ENCODE assay signal across 11 cellular contexts in genomic region chr5:134626369-134627014, GRCh38. TPM values are rescaled to one million over a fixed set of nuclear protein-coding genes. Genes with fewer than 3 reads are reported as not detected.
DNase-seq lines count a peak whose midpoint lies in the region; ATAC-seq and TF ChIP-seq lines count a peak whose summit lies in the region.
"Had no signal": no experiment of that assay in that cellular context is flagged by ENCODE, and none has a peak within 500 bp of the region (broad histone marks: within the 10 kb centered on the region; RNA-seq: fewer than 3 reads in every experiment).

No MANE protein-coding gene starts in this region.

- peaks cover 26% of the 10 kb centered on the region for H3K4me1 Mint-ChIP-seq in T-helper 17 cell

- intact Hi-C loops in sciatic nerve (cut with DNase I), result no loop called here

- H3K4me3 Mint-ChIP-seq in T-helper 17 cell, result no peak overlapping the region

- TF ChIP-seq CTCF in HEK293 (tag by site-specific recombination; IDR thresholded peaks at IDR 0.05) (no peak), fibroblast of pulmonary artery (IDR thresholded peaks at IDR 0.05; ENCODE audit: low read length, missing control alignments) (no peak)

- H3K4me3 ChIP-seq in HEK293 (ENCODE audit: low read depth, low read length) (no peak overlapping the region), fibroblast of pulmonary artery (replicated peaks; ENCODE audit: low read depth, low read length) (no peak overlapping the region)
- H3K4me3 ChIP-seq: testis had no signal

- peak overlapping the region; percentile 49 for H3K27ac Mint-ChIP-seq in T-helper 17 cell

- no peak for DNase-seq in T-helper 17 cell
- peak; percentile 87 for DNase-seq in fibroblast of pulmonary artery (ENCODE audit: low read depth)
- DNase-seq in sciatic nerve (ENCODE audit: low spot score), result no peak
- no peak for DNase-seq in KG1 (lab: John Stamatoyannopoulos, UW)
- DNase-seq in activated CD4-positive, CD25-positive, alpha-beta regulatory T cell (lab: John Stamatoyannopoulos, UW), result no peak
- DNase-seq in RKO (ENCODE audit: low spot score), result no peak
- DNase-seq: NCI-H1930, SK-N-SH, testis had no signal

- H3K27me3 Mint-ChIP-seq in T-helper 17 cell, result no peaks in the 10 kb centered on the region

- ATAC-seq in T-helper 17 cell (peak; percentile 30), sciatic nerve (peak; percentile 45), HG03442 (IDR thresholded peaks at IDR 0.05; ENCODE audit: unreplicated experiment) (no peak)

- peaks cover 5% of the 10 kb centered on the region; the same call in 1 of the 2 replicates for H3K4me1 ChIP-seq in HEK293 (ENCODE audit: control insufficient read depth, insufficient read depth, low read length)
- H3K4me1 ChIP-seq: testis had no signal

- POLR2A ChIA-PET in HEK293 (lab: Yijun Ruan, JAX), result no interaction called here

- CTCF ChIA-PET in HEK293 (lab: Yijun Ruan, JAX), result no interaction called here

- no peak overlapping the region for H3K27ac ChIP-seq in HEK293 (ENCODE audit: extremely low read depth, low read depth, low read length)
- H3K27ac ChIP-seq: testis had no signal

- H3K36me3 Mint-ChIP-seq in T-helper 17 cell (ENCODE audit: low read depth), result peaks cover 5% of the 10 kb centered on the region

- H3K36me3 ChIP-seq in HEK293 (ENCODE audit: control insufficient read depth in 2 of 2, insufficient read depth in 1 of 2, low read length in 2 of 2), result peaks cover 17 to 24% of the 10 kb centered on the region in 2 experiments

- no peaks in the 10 kb centered on the region for H3K9me3 ChIP-seq in HEK293 (ENCODE audit: control insufficient read depth, insufficient read depth, low read depth, low read length)
- H3K9me3 ChIP-seq in T-helper 17 cell (ENCODE audit: control insufficient read depth, low read length, poor library complexity, severe bottlenecking), result no peaks in the 10 kb centered on the region
- H3K9me3 ChIP-seq: SK-N-SH, testis had no signal

TF ChIP-seq in HEK293, 187 proteins besides CTCF, POLR2A, EP300 and RAD21 (continues in another document):
- TF ChIP-seq EGR2 (tag by site-specific recombination; IDR thresholded peaks at IDR 0.05; ENCODE audit: low read depth) (no peak), ZNF670 (tag by site-specific recombination; IDR thresholded peaks at IDR 0.05; ENCODE audit: low read depth) (no peak), ZNF174 (tag by site-specific recombination; IDR thresholded peaks at IDR 0.05) (no peak), SP2 (tag by site-specific recombination; IDR thresholded peaks at IDR 0.05) (0 out of 2 replicates have a peak, but pooled peaks have one; percentile 18), KLF10 (tag by site-specific recombination; IDR thresholded peaks at IDR 0.05) (no peak), ZSCAN23 (tag by site-specific recombination; IDR thresholded peaks at IDR 0.05) (peak; percentile 69; the same call in 1 of the 2 replicates), ZNF843 (tag by site-specific recombination; IDR thresholded peaks at IDR 0.05) (peak; percentile 65), ZNF548 (tag by site-specific recombination; IDR thresholded peaks at IDR 0.05) (no peak), ZNF423 (tag by site-specific recombination; IDR thresholded peaks at IDR 0.05) (no peak), ZNF629 (tag by site-specific recombination; IDR thresholded peaks at IDR 0.05) (peak; percentile 67; the same call in 1 of the 2 replicates), ZNF138 (tag by site-specific recombination; IDR thresholded peaks at IDR 0.05; ENCODE audit: borderline replicate concordance) (no peak), SP7 (tag by site-specific recombination; IDR thresholded peaks at IDR 0.05) (peak; percentile 42; the same call in 1 of the 2 replicates), ZNF544 (tag by site-specific recombination; IDR thresholded peaks at IDR 0.05) (no peak), ZNF600 (tag by site-specific recombination; IDR thresholded peaks at IDR 0.05) (peak; percentile 76), ZNF792 (tag by site-specific recombination; IDR thresholded peaks at IDR 0.05) (no peak), GLIS1 (tag by site-specific recombination; IDR thresholded peaks at IDR 0.05) (no peak), ZNF624 (tag by site-specific recombination; IDR thresholded peaks at IDR 0.05) (no peak), ZNF133 (tag by site-specific recombination; IDR thresholded peaks at IDR 0.05) (no peak), ZBTB17 (tag by site-specific recombination; IDR thresholded peaks at IDR 0.05) (peak; percentile 68), KLF7 (tag by site-specific recombination; IDR thresholded peaks at IDR 0.05; ENCODE audit: borderline replicate concordance) (no peak)
- TF ChIP-seq, protein P1, sequence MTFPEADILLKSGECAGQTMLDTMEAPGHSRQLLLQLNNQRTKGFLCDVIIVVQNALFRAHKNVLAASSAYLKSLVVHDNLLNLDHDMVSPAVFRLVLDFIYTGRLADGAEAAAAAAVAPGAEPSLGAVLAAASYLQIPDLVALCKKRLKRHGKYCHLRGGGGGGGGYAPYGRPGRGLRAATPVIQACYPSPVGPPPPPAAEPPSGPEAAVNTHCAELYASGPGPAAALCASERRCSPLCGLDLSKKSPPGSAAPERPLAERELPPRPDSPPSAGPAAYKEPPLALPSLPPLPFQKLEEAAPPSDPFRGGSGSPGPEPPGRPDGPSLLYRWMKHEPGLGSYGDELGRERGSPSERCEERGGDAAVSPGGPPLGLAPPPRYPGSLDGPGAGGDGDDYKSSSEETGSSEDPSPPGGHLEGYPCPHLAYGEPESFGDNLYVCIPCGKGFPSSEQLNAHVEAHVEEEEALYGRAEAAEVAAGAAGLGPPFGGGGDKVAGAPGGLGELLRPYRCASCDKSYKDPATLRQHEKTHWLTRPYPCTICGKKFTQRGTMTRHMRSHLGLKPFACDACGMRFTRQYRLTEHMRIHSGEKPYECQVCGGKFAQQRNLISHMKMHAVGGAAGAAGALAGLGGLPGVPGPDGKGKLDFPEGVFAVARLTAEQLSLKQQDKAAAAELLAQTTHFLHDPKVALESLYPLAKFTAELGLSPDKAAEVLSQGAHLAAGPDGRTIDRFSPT (tag by site-specific recombination; IDR thresholded peaks at IDR 0.05), result 0 out of 2 replicates have a peak, but pooled peaks have one; percentile 55
- TF ChIP-seq, protein P2, sequence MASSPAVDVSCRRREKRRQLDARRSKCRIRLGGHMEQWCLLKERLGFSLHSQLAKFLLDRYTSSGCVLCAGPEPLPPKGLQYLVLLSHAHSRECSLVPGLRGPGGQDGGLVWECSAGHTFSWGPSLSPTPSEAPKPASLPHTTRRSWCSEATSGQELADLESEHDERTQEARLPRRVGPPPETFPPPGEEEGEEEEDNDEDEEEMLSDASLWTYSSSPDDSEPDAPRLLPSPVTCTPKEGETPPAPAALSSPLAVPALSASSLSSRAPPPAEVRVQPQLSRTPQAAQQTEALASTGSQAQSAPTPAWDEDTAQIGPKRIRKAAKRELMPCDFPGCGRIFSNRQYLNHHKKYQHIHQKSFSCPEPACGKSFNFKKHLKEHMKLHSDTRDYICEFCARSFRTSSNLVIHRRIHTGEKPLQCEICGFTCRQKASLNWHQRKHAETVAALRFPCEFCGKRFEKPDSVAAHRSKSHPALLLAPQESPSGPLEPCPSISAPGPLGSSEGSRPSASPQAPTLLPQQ (tag by site-specific recombination; IDR thresholded peaks at IDR 0.05), result no peak
- TF ChIP-seq, protein P3, sequence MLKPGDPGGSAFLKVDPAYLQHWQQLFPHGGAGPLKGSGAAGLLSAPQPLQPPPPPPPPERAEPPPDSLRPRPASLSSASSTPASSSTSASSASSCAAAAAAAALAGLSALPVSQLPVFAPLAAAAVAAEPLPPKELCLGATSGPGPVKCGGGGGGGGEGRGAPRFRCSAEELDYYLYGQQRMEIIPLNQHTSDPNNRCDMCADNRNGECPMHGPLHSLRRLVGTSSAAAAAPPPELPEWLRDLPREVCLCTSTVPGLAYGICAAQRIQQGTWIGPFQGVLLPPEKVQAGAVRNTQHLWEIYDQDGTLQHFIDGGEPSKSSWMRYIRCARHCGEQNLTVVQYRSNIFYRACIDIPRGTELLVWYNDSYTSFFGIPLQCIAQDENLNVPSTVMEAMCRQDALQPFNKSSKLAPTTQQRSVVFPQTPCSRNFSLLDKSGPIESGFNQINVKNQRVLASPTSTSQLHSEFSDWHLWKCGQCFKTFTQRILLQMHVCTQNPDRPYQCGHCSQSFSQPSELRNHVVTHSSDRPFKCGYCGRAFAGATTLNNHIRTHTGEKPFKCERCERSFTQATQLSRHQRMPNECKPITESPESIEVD (tag by site-specific recombination; IDR thresholded peaks at IDR 0.05), result peak; percentile 91
- TF ChIP-seq, protein P4, sequence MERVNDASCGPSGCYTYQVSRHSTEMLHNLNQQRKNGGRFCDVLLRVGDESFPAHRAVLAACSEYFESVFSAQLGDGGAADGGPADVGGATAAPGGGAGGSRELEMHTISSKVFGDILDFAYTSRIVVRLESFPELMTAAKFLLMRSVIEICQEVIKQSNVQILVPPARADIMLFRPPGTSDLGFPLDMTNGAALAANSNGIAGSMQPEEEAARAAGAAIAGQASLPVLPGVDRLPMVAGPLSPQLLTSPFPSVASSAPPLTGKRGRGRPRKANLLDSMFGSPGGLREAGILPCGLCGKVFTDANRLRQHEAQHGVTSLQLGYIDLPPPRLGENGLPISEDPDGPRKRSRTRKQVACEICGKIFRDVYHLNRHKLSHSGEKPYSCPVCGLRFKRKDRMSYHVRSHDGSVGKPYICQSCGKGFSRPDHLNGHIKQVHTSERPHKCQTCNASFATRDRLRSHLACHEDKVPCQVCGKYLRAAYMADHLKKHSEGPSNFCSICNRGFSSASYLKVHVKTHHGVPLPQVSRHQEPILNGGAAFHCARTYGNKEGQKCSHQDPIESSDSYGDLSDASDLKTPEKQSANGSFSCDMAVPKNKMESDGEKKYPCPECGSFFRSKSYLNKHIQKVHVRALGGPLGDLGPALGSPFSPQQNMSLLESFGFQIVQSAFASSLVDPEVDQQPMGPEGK (tag by site-specific recombination; IDR thresholded peaks at IDR 0.05), result 0 out of 2 replicates have a peak, but pooled peaks have one; percentile 15
- TF ChIP-seq, protein P5, sequence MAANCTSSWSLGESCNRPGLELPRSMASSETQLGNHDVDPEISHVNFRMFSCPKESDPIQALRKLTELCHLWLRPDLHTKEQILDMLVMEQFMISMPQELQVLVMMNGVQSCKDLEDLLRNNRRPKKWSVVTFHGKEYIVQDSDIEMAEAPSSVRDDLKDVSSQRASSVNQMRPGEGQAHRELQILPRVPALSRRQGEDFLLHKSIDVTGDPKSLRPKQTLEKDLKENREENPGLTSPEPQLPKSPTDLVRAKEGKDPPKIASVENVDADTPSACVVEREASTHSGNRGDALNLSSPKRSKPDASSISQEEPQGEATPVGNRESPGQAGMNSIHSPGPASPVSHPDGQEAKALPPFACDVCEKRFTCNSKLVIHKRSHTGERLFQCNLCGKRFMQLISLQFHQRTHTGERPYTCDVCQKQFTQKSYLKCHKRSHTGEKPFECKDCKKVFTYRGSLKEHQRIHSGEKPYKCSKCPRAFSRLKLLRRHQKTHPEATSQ (tag by site-specific recombination; IDR thresholded peaks at IDR 0.05), result no peak

RNA-seq across cellular contexts. Expression of gene SAR1B, which starts 6.1 kb away (rescaled TPM):
- 10 to 100 TPM; 33.7 to 47.5 TPM for total RNA-seq in T-helper 17 cell
- total RNA-seq in sciatic nerve, result 60.0 TPM

RNA-seq across cellular contexts. Expression of gene SEC24A, which starts 22.1 kb away (rescaled TPM):
- 10 to 100 TPM; 17.0 to 21.0 TPM for total RNA-seq in T-helper 17 cell
- 26.3 TPM for total RNA-seq in sciatic nerve
